1 cellular context compared by ENCODE assay signal in the genomic region with DNA sequence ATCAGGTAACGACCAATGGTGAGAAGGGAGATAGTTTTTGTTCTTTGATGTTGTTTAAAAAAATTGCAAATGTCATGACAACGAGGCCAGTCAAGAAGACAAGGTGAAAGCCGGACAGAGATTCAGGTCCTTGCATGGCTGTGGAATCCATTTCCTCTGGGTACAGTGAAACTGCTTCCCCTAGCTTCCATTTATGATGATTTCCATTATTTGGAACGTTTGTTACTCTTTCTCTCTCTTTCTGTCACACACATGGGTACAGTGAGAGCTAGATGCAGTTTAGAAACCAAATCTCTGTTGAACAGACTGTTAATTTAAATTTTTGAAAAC.
TF ChIP-seq lines count a peak whose summit lies in the region.

No MANE protein-coding gene starts in this region.

TF ChIP-seq in HepG2, 621 proteins besides CTCF, POLR2A, EP300 and RAD21 (continued from another document and continues in another):
- TF ChIP-seq, protein P1, sequence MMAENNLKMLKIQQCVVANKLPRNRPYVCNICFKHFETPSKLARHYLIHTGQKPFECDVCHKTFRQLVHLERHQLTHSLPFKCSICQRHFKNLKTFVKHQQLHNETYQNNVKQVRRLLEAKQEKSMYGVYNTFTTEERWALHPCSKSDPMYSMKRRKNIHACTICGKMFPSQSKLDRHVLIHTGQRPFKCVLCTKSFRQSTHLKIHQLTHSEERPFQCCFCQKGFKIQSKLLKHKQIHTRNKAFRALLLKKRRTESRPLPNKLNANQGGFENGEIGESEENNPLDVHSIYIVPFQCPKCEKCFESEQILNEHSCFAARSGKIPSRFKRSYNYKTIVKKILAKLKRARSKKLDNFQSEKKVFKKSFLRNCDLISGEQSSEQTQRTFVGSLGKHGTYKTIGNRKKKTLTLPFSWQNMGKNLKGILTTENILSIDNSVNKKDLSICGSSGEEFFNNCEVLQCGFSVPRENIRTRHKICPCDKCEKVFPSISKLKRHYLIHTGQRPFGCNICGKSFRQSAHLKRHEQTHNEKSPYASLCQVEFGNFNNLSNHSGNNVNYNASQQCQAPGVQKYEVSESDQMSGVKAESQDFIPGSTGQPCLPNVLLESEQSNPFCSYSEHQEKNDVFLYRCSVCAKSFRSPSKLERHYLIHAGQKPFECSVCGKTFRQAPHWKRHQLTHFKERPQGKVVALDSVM (CRISPR knock-in tag; IDR thresholded peaks at IDR 0.05): no peak
- TF ChIP-seq EHMT2 (IDR thresholded peaks at IDR 0.05; ENCODE audit: borderline replicate concordance, low read depth, low read length): no peak
- TF ChIP-seq, protein P2, sequence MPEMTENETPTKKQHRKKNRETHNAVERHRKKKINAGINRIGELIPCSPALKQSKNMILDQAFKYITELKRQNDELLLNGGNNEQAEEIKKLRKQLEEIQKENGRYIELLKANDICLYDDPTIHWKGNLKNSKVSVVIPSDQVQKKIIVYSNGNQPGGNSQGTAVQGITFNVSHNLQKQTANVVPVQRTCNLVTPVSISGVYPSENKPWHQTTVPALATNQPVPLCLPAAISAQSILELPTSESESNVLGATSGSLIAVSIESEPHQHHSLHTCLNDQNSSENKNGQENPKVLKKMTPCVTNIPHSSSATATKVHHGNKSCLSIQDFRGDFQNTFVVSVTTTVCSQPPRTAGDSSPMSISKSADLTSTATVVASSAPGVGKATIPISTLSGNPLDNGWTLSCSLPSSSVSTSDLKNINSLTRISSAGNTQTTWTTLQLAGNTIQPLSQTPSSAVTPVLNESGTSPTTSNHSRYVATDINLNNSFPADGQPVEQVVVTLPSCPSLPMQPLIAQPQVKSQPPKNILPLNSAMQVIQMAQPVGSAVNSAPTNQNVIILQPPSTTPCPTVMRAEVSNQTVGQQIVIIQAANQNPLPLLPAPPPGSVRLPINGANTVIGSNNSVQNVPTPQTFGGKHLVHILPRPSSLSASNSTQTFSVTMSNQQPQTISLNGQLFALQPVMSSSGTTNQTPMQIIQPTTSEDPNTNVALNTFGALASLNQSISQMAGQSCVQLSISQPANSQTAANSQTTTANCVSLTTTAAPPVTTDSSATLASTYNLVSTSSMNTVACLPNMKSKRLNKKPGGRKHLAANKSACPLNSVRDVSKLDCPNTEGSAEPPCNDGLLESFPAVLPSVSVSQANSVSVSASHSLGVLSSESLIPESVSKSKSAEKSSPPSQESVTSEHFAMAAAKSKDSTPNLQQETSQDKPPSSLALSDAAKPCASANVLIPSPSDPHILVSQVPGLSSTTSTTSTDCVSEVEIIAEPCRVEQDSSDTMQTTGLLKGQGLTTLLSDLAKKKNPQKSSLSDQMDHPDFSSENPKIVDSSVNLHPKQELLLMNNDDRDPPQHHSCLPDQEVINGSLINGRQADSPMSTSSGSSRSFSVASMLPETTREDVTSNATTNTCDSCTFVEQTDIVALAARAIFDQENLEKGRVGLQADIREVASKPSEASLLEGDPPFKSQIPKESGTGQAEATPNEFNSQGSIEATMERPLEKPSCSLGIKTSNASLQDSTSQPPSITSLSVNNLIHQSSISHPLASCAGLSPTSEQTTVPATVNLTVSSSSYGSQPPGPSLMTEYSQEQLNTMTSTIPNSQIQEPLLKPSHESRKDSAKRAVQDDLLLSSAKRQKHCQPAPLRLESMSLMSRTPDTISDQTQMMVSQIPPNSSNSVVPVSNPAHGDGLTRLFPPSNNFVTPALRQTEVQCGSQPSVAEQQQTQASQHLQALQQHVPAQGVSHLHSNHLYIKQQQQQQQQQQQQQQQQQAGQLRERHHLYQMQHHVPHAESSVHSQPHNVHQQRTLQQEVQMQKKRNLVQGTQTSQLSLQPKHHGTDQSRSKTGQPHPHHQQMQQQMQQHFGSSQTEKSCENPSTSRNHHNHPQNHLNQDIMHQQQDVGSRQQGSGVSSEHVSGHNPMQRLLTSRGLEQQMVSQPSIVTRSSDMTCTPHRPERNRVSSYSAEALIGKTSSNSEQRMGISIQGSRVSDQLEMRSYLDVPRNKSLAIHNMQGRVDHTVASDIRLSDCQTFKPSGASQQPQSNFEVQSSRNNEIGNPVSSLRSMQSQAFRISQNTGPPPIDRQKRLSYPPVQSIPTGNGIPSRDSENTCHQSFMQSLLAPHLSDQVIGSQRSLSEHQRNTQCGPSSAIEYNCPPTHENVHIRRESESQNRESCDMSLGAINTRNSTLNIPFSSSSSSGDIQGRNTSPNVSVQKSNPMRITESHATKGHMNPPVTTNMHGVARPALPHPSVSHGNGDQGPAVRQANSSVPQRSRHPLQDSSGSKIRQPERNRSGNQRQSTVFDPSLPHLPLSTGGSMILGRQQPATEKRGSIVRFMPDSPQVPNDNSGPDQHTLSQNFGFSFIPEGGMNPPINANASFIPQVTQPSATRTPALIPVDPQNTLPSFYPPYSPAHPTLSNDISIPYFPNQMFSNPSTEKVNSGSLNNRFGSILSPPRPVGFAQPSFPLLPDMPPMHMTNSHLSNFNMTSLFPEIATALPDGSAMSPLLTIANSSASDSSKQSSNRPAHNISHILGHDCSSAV (CRISPR knock-in tag; IDR thresholded peaks at IDR 0.05; ENCODE audit: borderline replicate concordance): no peak
- TF ChIP-seq CEBPB (IDR thresholded peaks at IDR 0.05; ENCODE audit: borderline replicate concordance, low read depth, low read length): no peak
- TF ChIP-seq SNRNP70 (IDR thresholded peaks at IDR 0.05; ENCODE audit: low read depth, low read length): no peak
- no peak for TF ChIP-seq PITX1 (CRISPR knock-in tag; IDR thresholded peaks at IDR 0.05)
- TF ChIP-seq ELF3 (CRISPR knock-in tag; IDR thresholded peaks at IDR 0.05): no peak
- TF ChIP-seq ZNF747 (CRISPR knock-in tag; IDR thresholded peaks at IDR 0.05; ENCODE audit: borderline replicate concordance): no peak
- TF ChIP-seq, protein P3, sequence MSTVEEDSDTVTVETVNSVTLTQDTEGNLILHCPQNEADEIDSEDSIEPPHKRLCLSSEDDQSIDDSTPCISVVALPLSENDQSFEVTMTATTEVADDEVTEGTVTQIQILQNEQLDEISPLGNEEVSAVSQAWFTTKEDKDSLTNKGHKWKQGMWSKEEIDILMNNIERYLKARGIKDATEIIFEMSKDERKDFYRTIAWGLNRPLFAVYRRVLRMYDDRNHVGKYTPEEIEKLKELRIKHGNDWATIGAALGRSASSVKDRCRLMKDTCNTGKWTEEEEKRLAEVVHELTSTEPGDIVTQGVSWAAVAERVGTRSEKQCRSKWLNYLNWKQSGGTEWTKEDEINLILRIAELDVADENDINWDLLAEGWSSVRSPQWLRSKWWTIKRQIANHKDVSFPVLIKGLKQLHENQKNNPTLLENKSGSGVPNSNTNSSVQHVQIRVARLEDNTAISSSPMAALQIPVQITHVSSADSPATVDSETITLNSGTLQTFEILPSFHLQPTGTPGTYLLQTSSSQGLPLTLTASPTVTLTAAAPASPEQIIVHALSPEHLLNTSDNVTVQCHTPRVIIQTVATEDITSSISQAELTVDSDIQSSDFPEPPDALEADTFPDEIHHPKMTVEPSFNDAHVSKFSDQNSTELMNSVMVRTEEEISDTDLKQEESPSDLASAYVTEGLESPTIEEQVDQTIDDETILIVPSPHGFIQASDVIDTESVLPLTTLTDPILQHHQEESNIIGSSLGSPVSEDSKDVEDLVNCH (CRISPR knock-in tag; IDR thresholded peaks at IDR 0.05): no peak
- no peak for TF ChIP-seq ZFP41 (CRISPR knock-in tag; IDR thresholded peaks at IDR 0.05; ENCODE audit: borderline replicate concordance)
- TF ChIP-seq SIN3B (IDR thresholded peaks at IDR 0.05; ENCODE audit: low read length): no peak
- TF ChIP-seq, protein P4, sequence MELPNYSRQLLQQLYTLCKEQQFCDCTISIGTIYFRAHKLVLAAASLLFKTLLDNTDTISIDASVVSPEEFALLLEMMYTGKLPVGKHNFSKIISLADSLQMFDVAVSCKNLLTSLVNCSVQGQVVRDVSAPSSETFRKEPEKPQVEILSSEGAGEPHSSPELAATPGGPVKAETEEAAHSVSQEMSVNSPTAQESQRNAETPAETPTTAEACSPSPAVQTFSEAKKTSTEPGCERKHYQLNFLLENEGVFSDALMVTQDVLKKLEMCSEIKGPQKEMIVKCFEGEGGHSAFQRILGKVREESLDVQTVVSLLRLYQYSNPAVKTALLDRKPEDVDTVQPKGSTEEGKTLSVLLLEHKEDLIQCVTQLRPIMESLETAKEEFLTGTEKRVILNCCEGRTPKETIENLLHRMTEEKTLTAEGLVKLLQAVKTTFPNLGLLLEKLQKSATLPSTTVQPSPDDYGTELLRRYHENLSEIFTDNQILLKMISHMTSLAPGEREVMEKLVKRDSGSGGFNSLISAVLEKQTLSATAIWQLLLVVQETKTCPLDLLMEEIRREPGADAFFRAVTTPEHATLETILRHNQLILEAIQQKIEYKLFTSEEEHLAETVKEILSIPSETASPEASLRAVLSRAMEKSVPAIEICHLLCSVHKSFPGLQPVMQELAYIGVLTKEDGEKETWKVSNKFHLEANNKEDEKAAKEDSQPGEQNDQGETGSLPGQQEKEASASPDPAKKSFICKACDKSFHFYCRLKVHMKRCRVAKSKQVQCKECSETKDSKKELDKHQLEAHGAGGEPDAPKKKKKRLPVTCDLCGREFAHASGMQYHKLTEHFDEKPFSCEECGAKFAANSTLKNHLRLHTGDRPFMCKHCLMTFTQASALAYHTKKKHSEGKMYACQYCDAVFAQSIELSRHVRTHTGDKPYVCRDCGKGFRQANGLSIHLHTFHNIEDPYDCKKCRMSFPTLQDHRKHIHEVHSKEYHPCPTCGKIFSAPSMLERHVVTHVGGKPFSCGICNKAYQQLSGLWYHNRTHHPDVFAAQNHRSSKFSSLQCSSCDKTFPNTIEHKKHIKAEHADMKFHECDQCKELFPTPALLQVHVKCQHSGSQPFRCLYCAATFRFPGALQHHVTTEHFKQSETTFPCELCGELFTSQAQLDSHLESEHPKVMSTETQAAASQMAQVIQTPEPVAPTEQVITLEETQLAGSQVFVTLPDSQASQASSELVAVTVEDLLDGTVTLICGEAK (IDR thresholded peaks at IDR 0.05): no peak
- TF ChIP-seq, protein P4 (CRISPR knock-in tag; IDR thresholded peaks at IDR 0.05): no peak
- 0 out of 2 replicates have a peak, but pooled peaks have one; percentile 8 for TF ChIP-seq RBAK (CRISPR knock-in tag; IDR thresholded peaks at IDR 0.05)
- 0 out of 2 replicates have a peak, but pooled peaks have one; percentile 55 for TF ChIP-seq ZNF101 (CRISPR knock-in tag; IDR thresholded peaks at IDR 0.05; ENCODE audit: borderline replicate concordance, low read depth)
- TF ChIP-seq, protein P5, sequence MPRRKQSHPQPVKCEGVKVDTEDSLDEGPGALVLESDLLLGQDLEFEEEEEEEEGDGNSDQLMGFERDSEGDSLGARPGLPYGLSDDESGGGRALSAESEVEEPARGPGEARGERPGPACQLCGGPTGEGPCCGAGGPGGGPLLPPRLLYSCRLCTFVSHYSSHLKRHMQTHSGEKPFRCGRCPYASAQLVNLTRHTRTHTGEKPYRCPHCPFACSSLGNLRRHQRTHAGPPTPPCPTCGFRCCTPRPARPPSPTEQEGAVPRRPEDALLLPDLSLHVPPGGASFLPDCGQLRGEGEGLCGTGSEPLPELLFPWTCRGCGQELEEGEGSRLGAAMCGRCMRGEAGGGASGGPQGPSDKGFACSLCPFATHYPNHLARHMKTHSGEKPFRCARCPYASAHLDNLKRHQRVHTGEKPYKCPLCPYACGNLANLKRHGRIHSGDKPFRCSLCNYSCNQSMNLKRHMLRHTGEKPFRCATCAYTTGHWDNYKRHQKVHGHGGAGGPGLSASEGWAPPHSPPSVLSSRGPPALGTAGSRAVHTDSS (CRISPR knock-in tag; conservative IDR thresholded peaks at IDR 0.05): no peak
- TF ChIP-seq, protein P6, sequence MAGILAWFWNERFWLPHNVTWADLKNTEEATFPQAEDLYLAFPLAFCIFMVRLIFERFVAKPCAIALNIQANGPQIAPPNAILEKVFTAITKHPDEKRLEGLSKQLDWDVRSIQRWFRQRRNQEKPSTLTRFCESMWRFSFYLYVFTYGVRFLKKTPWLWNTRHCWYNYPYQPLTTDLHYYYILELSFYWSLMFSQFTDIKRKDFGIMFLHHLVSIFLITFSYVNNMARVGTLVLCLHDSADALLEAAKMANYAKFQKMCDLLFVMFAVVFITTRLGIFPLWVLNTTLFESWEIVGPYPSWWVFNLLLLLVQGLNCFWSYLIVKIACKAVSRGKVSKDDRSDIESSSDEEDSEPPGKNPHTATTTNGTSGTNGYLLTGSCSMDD (CRISPR knock-in tag; IDR thresholded peaks at IDR 0.05): no peak
- no peak for TF ChIP-seq ATAD3A (CRISPR knock-in tag; IDR thresholded peaks at IDR 0.05)
- TF ChIP-seq, protein P7, sequence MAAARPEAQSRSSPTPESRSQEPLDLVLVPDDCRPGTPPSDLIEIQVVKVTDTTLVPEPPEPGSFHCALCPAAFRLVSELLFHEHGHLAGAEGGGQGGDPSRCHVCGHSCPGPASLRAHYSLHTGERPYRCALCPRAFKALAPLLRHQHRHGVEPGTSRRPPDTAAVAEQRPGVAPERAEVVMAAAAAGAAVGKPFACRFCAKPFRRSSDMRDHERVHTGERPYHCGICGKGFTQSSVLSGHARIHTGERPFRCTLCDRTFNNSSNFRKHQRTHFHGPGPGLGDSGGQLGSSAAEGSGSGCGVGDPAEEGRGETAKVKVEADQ (CRISPR knock-in tag; IDR thresholded peaks at IDR 0.05; ENCODE audit: borderline replicate concordance): no peak
- no peak for TF ChIP-seq AGO2 (optimal IDR thresholded peaks at IDR 0.05; ENCODE audit: low read depth, low read length)
- TF ChIP-seq ZFP36L2 (CRISPR knock-in tag; IDR thresholded peaks at IDR 0.05): no peak
- TF ChIP-seq ZNF34 (CRISPR knock-in tag; IDR thresholded peaks at IDR 0.05; ENCODE audit: borderline replicate concordance): peak; percentile 89; the same call in 1 of the 2 replicates
